In the genomic region with DNA sequence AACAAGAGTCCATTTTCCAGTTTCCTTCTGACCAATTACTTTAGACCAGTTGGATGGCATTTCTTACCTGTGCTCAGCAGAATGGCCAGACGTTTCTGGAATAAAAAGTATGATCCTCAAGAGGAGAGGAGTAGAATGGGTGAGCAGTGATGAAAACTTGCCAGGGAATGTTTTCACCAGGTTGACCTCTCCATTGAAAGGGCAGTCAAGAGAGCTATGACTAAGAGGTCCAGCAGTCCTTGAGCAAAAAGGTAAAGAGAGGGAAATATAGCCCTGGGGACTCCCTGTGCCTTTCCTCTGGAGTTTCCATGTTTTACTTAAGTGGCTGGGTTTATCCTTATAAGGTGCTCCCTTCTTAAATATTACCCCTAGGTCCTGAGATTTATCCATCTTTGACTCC, we compare ENCODE assay signal across 18 cellular contexts.
"Had no signal": no experiment of that assay in that cellular context is flagged by ENCODE, and none has a peak within 500 bp of the region (broad histone marks: within the 10 kb centered on the region; RNA-seq: fewer than 3 reads in every experiment).

No MANE protein-coding gene starts in this region.

- H3K4me1 ChIP-seq: foreskin keratinocyte had no signal

- H3K4me2 ChIP-seq: hepatocyte had no signal

- H3K27me3 ChIP-seq: brain microvascular endothelial cell, foreskin keratinocyte, hepatocyte had no signal

- H3K4me3 ChIP-seq: hepatocyte had no signal

- H2AFZ ChIP-seq: hepatocyte had no signal

- ATAC-seq: activated CD8-positive, alpha-beta T cell treated with anti-CD3 and anti-CD28 coated beads, Interleukin-2, amount 10 ng/mL, durations not matched to agents 7 days and 5 days; foreskin keratinocyte had no signal

- H3K36me3 ChIP-seq: brain microvascular endothelial cell had no signal

- H3K4me3 Mint-ChIP-seq: activated CD4-positive, alpha-beta T cell treated with anti-CD3 and anti-CD28 coated beads, Interleukin-2, amount 10 ng/mL, durations not matched to agents 7 days and 5 days; activated CD8-positive, alpha-beta T cell treated with anti-CD3 and anti-CD28 coated beads, Interleukin-2, amount 10 ng/mL, durations not matched to agents 7 days and 5 days; activated naive CD4-positive, alpha-beta T cell treated with anti-CD3 and anti-CD28 coated beads for 36 hours; activated T-cell treated with anti-CD3 and anti-CD28 coated beads, Interleukin-2, amount 50 U/mL, for 24 hours; nephron progenitor cell had no signal

- H3K4me1 Mint-ChIP-seq: activated CD4-positive, alpha-beta T cell treated with anti-CD3 and anti-CD28 coated beads, Interleukin-2, amount 10 ng/mL, durations not matched to agents 7 days and 5 days; nephron progenitor cell had no signal

- H3K27me3 Mint-ChIP-seq: activated CD4-positive, alpha-beta T cell treated with anti-CD3 and anti-CD28 coated beads, Interleukin-2, amount 10 ng/mL, durations not matched to agents 7 days and 5 days; activated T-cell treated with anti-CD3 and anti-CD28 coated beads, Interleukin-2, amount 50 U/mL, for 24 hours had no signal

- H3K27ac Mint-ChIP-seq: activated CD4-positive, alpha-beta T cell treated with anti-CD3 and anti-CD28 coated beads, Interleukin-2, amount 10 ng/mL, durations not matched to agents 7 days and 5 days; activated CD8-positive, alpha-beta T cell treated with anti-CD3 and anti-CD28 coated beads, Interleukin-2, amount 10 ng/mL, durations not matched to agents 7 days and 5 days; activated naive CD4-positive, alpha-beta T cell treated with anti-CD3 and anti-CD28 coated beads for 36 hours; activated T-cell treated with anti-CD3 and anti-CD28 coated beads, Interleukin-2, amount 50 U/mL, for 24 hours; activated T-helper 2 cell treated with anti-CD3 and anti-CD28 coated beads, Interferon-gamma antibody, Interleukin-2, Interleukin-4, amounts not matched to agents 10 μg/mL and 5 μg/mL and 100 μg/mL, durations not matched to agents 14 hours and 24 hours and 36 hours; nephron progenitor cell had no signal

- DNase-seq: activated CD4-positive, alpha-beta T cell treated with anti-CD3 and anti-CD28 coated beads, Interleukin-2, amount 10 ng/mL, durations not matched to agents 7 days and 5 days; activated CD8-positive, alpha-beta T cell treated with anti-CD3 and anti-CD28 coated beads, Interleukin-2, amount 10 ng/mL, durations not matched to agents 7 days and 5 days; activated naive CD4-positive, alpha-beta T cell treated with anti-CD3 and anti-CD28 coated beads for 36 hours; activated T-cell treated with anti-CD3 and anti-CD28 coated beads, Interleukin-2, amount 50 U/mL, for 24 hours; anterior cingulate cortex; brain microvascular endothelial cell; cortex of kidney; foreskin keratinocyte; midbrain; nephron progenitor cell; nucleus accumbens; retina; stimulated activated CD4-positive, alpha-beta T cell treated with anti-CD3 and anti-CD28 coated beads, Interleukin-12 subunit alpha, Interleukin-12 subunit beta, amount 100 ng/mL, for 4 hours; stimulated activated CD4-positive, alpha-beta T cell treated with anti-CD3 and anti-CD28 coated beads, Interleukin-1b, Interleukin-23, amount 100 ng/mL, for 48 hours; stimulated activated CD8-positive, alpha-beta memory T cell treated with anti-CD3 and anti-CD28 coated beads, Interleukin-4, amount 100 ng/mL, for 48 hours; stimulated activated naive CD4-positive, alpha-beta T cell had no signal

- H3K79me2 ChIP-seq: hepatocyte had no signal

- H3K27ac ChIP-seq: brain microvascular endothelial cell, foreskin keratinocyte, hepatocyte had no signal
